19 cellular contexts compared by ENCODE assay signal in genomic region chr3:123843668-123844067, GRCh38. TPM values are rescaled to one million over a fixed set of nuclear protein-coding genes. Genes with fewer than 3 reads are reported as not detected.
DNase-seq lines count a peak whose midpoint lies in the region; ATAC-seq and TF ChIP-seq lines count a peak whose summit lies in the region.
"Had no signal": no experiment of that assay in that cellular context is flagged by ENCODE, and none has a peak within 500 bp of the region (broad histone marks: within the 10 kb centered on the region; RNA-seq: fewer than 3 reads in every experiment).

No MANE protein-coding gene starts in this region.

- no peak for TF ChIP-seq CTCF in AG10803 (conservative IDR thresholded peaks at IDR 0.05; ENCODE audit: low read length)
- TF ChIP-seq CTCF in brain microvascular endothelial cell (IDR thresholded peaks at IDR 0.05; ENCODE audit: low read depth, low read length, missing control alignments): no peak
- TF ChIP-seq CTCF in GM20000 (IDR thresholded peaks at IDR 0.05; ENCODE audit: extremely low read depth, missing control alignments): no peak
- TF ChIP-seq CTCF in CD8-positive, alpha-beta T cell (IDR thresholded peaks at IDR 0.05): no peak

- ATAC-seq in CD8-positive, alpha-beta T cell: no peak
- ATAC-seq in natural killer cell treated with Interleukin-12 subunit alpha and Interleukin-12 subunit beta and Interleukin-15 and Interleukin-18, amount 100 ng/mL, for 72 hours: no peak

- intact Hi-C loops in CD8-positive, alpha-beta T cell (cut with DNase I, micrococcal nuclease): no loop called here

- CTCF ChIA-PET in CD8-positive, alpha-beta T cell (lab: Charles Lee): no interaction called here

- POLR2A ChIA-PET in CD8-positive, alpha-beta T cell (lab: Charles Lee): no interaction called here

- peaks cover 20% of the 10 kb centered on the region for H3K9me3 Mint-ChIP-seq in CD8-positive, alpha-beta T cell
- peaks cover 8% of the 10 kb centered on the region for H3K9me3 Mint-ChIP-seq in natural killer cell treated with Interleukin-12 subunit alpha and Interleukin-12 subunit beta and Interleukin-15 and Interleukin-18, amount 100 ng/mL, for 72 hours

- H3K4me1 Mint-ChIP-seq in CD8-positive, alpha-beta T cell (ENCODE audit: low read depth): no peaks in the 10 kb centered on the region
- no peaks in the 10 kb centered on the region for H3K4me1 Mint-ChIP-seq in natural killer cell treated with Interleukin-12 subunit alpha and Interleukin-12 subunit beta and Interleukin-15 and Interleukin-18, amount 100 ng/mL, for 72 hours (ENCODE audit: low read depth in 2 of 2)
- H3K4me1 Mint-ChIP-seq: activated naive CD4-positive, alpha-beta T cell treated with anti-CD3 and anti-CD28 coated beads, Interleukin-2, amount 10 ng/mL, durations not matched to agents 7 days and 5 days; B cell had no signal

- H3K27me3 ChIP-seq in brain microvascular endothelial cell (replicated peaks): no peaks in the 10 kb centered on the region
- H3K27me3 ChIP-seq in CD8-positive, alpha-beta T cell (ENCODE audit: insufficient read depth, low read length): no peaks in the 10 kb centered on the region
- H3K27me3 ChIP-seq: esophagus squamous epithelium, right atrium auricular region had no signal

- H3K9me3 ChIP-seq in CD8-positive, alpha-beta T cell (ENCODE audit: low read length): peaks cover 7% of the 10 kb centered on the region

- H3K4me3 Mint-ChIP-seq in CD8-positive, alpha-beta T cell: no peak overlapping the region
- no peak overlapping the region for H3K4me3 Mint-ChIP-seq in natural killer cell treated with Interleukin-12 subunit alpha and Interleukin-12 subunit beta and Interleukin-15 and Interleukin-18, amount 100 ng/mL, for 72 hours
- H3K4me3 Mint-ChIP-seq: activated naive CD4-positive, alpha-beta T cell treated with anti-CD3 and anti-CD28 coated beads, Interleukin-2, amount 10 ng/mL, durations not matched to agents 7 days and 5 days; B cell; H9 had no signal

- DNase-seq in AG10803 (ENCODE audit: low read depth): peak; percentile 69
- peak; percentile 30 for DNase-seq in KBM-7
- peak; percentile 64 for DNase-seq in brain microvascular endothelial cell
- peak; percentile 16 for DNase-seq in medulla oblongata (ENCODE audit: extremely low spot score)
- DNase-seq in cortex of kidney (lab: John Stamatoyannopoulos, UW): no peak
- no peak for DNase-seq in GM20000 (ENCODE audit: low spot score)
- no peak for DNase-seq in CD8-positive, alpha-beta T cell
- DNase-seq in natural killer cell treated with Interleukin-12 subunit alpha and Interleukin-12 subunit beta and Interleukin-15 and Interleukin-18, amount 100 ng/mL, for 72 hours (ENCODE audit: low spot score): no peak
- DNase-seq: activated naive CD4-positive, alpha-beta T cell treated with anti-CD3 and anti-CD28 coated beads, Interleukin-2, amount 10 ng/mL, durations not matched to agents 7 days and 5 days; cerebellar nuclear complex; esophagus squamous epithelium; H9; islet precursor cell; NCI-H1092; NCI-H510A treated with DMSO at 0.1 percent for 48 hours; stimulated activated naive CD4-positive, alpha-beta T cell treated with Interleukin-2 at 50 U/mL for 16 hours had no signal

- no peaks in the 10 kb centered on the region for H3K27me3 Mint-ChIP-seq in CD8-positive, alpha-beta T cell (ENCODE audit: low read depth)
- H3K27me3 Mint-ChIP-seq in natural killer cell treated with Interleukin-12 subunit alpha and Interleukin-12 subunit beta and Interleukin-15 and Interleukin-18, amount 100 ng/mL, for 72 hours: no peaks in the 10 kb centered on the region
- H3K27me3 Mint-ChIP-seq: B cell had no signal

- no peak overlapping the region for H3K4me3 ChIP-seq in AG10803 (ENCODE audit: low read length)
- H3K4me3 ChIP-seq in brain microvascular endothelial cell (ENCODE audit: low read depth, low read length): no peak overlapping the region
- no peak overlapping the region for H3K4me3 ChIP-seq in CD8-positive, alpha-beta T cell (ENCODE audit: low read depth, low read length)
- H3K4me3 ChIP-seq: esophagus squamous epithelium, right atrium auricular region had no signal

- no peaks in the 10 kb centered on the region for H3K4me1 ChIP-seq in CD8-positive, alpha-beta T cell (ENCODE audit: insufficient read depth, low read length)
- H3K4me1 ChIP-seq: esophagus squamous epithelium, right atrium auricular region had no signal

- H3K27ac Mint-ChIP-seq in CD8-positive, alpha-beta T cell: no peak overlapping the region
- no peak overlapping the region for H3K27ac Mint-ChIP-seq in natural killer cell treated with Interleukin-12 subunit alpha and Interleukin-12 subunit beta and Interleukin-15 and Interleukin-18, amount 100 ng/mL, for 72 hours
- H3K27ac Mint-ChIP-seq: activated naive CD4-positive, alpha-beta T cell treated with anti-CD3 and anti-CD28 coated beads, Interleukin-2, amount 10 ng/mL, durations not matched to agents 7 days and 5 days; B cell had no signal

- H3K36me3 Mint-ChIP-seq in CD8-positive, alpha-beta T cell: no peaks in the 10 kb centered on the region
- peaks cover 4% of the 10 kb centered on the region for H3K36me3 Mint-ChIP-seq in natural killer cell treated with Interleukin-12 subunit alpha and Interleukin-12 subunit beta and Interleukin-15 and Interleukin-18, amount 100 ng/mL, for 72 hours
- H3K36me3 Mint-ChIP-seq: activated naive CD4-positive, alpha-beta T cell treated with anti-CD3 and anti-CD28 coated beads, Interleukin-2, amount 10 ng/mL, durations not matched to agents 7 days and 5 days had no signal

- in situ Hi-C loops in KBM-7 (cut with MboI; ENCODE audit: low pct_unique_long_range_greater_than_20kb, low sequenced_read_pairs): no loop called here
- in situ Hi-C loops in brain microvascular endothelial cell (cut with HindIII; ENCODE audit: low pct_ligation_motif_present, low sequenced_read_pairs): no loop called here

- H3K27ac ChIP-seq in brain microvascular endothelial cell: no peak overlapping the region
- H3K27ac ChIP-seq in CD8-positive, alpha-beta T cell (ENCODE audit: low read depth, low read length): no peak overlapping the region
- H3K27ac ChIP-seq: esophagus squamous epithelium, right atrium auricular region had no signal

- H3K36me3 ChIP-seq in brain microvascular endothelial cell (replicated peaks): no peaks in the 10 kb centered on the region
- no peaks in the 10 kb centered on the region for H3K36me3 ChIP-seq in CD8-positive, alpha-beta T cell (ENCODE audit: insufficient read depth, low read length)
- H3K36me3 ChIP-seq: esophagus squamous epithelium, right atrium auricular region had no signal

RNA-seq across cellular contexts. Expression of gene MYLK, which starts 40.5 kb away (rescaled TPM):
- not detected for total RNA-seq in CD8-positive, alpha-beta T cell
- under 1 TPM; 0.12 to 0.14 TPM for total RNA-seq in natural killer cell treated with Interleukin-12 subunit alpha and Interleukin-12 subunit beta and Interleukin-15 and Interleukin-18, amount 100 ng/mL, for 72 hours
- total RNA-seq: activated CD8-positive, alpha-beta memory T cell treated with anti-CD3 and anti-CD28 coated beads for 36 hours; B cell had no signal

Comparison
In these comparisons a context has a peak if more than half of its experiments do, and no peak if none do; other contexts are left out.
1. DNase-seq: peak in AG10803 (single experiment), KBM-7 (single experiment), brain microvascular endothelial cell (single experiment) and medulla oblongata (single experiment); none in cortex of kidney (single experiment), GM20000 (single experiment), CD8-positive, alpha-beta T cell (0 of 7) and natural killer cell treated with Interleukin-12 subunit alpha and Interleukin-12 subunit beta and Interleukin-15 and Interleukin-18, amount 100 ng/mL, for 72 hours (single experiment).